Comparison of ENCODE assay signal across 8 cellular contexts in the genomic region with DNA sequence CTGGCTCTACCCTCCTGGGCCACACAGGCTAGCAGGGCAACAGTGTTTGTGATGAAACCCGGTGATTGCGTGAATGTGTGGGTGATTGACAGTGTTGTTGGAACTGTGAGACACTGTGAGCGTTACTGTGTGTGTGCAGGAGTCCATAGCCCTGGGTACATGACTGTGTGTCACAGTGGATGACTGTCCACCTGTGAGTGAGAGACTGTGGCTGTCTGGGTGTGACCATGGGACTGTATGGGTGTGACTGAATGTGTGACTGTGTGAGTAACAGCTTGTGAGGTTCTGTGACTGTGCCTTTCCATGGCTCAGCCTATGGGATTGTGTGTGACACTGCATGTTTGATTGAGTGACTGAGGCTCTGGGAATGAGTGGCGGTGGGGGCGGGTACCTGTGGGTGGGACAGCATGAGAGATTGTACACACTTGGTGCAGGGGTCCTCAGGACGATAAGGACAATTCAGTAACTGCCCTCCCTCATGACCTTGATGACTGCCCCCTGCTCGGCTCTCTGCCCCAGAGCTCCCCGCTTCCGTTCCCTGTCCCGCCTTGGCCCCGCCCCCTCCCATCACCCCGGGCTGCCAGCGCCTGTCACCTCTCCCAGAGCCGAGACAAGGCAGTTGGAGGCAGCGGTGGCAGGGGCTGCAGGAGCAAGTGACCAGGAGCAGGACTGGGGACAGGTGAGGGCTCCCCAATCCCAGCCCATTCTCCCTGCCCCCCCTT. TPM values are rescaled to one million over a fixed set of nuclear protein-coding genes. Genes with fewer than 3 reads are reported as not detected.
DNase-seq lines count a peak whose midpoint lies in the region; ATAC-seq and TF ChIP-seq lines count a peak whose summit lies in the region.

A gene with protein sequence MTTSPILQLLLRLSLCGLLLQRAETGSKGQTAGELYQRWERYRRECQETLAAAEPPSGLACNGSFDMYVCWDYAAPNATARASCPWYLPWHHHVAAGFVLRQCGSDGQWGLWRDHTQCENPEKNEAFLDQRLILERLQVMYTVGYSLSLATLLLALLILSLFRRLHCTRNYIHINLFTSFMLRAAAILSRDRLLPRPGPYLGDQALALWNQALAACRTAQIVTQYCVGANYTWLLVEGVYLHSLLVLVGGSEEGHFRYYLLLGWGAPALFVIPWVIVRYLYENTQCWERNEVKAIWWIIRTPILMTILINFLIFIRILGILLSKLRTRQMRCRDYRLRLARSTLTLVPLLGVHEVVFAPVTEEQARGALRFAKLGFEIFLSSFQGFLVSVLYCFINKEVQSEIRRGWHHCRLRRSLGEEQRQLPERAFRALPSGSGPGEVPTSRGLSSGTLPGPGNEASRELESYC (plus strand): TSS at position 602 of the 722 bp plus-strand sequence. CDS start 1,300 bp downstream, outside the sequence.

- H3K36me3 ChIP-seq in BLaER1 treated with 17β-estradiol and CSF1 and Interleukin-3, amounts not matched to agents 10 nM and 100 nM: no peaks in the 10 kb centered on the region
- H3K36me3 ChIP-seq in right atrium auricular region (no peaks in the 10 kb centered on the region), skeletal muscle tissue (ENCODE audit: control insufficient read depth in 3 of 3, insufficient read depth in 3 of 3, low read length in 3 of 3) (no peaks in the 10 kb centered on the region)

- H3K27ac Mint-ChIP-seq in activated naive CD4-positive, alpha-beta T cell treated with anti-CD3 and anti-CD28 coated beads, Interleukin-2, amount 10 ng/mL, durations not matched to agents 7 days and 5 days: peak within 1 kb of the TSS; percentile 60

- peaks cover 0 to 7% (median 0%) of the 10 kb centered on the region in 11 experiments; a peak in 2 of 22 replicates for H3K9me3 ChIP-seq in BLaER1 treated with 17β-estradiol and CSF1 and Interleukin-3, amounts not matched to agents 10 nM and 100 nM (replicated peaks in 1 of 11)
- H3K9me3 ChIP-seq in right atrium auricular region (no peaks in the 10 kb centered on the region), skeletal muscle tissue (ENCODE audit: control insufficient read depth in 3 of 3, low read length in 3 of 3) (no peaks in the 10 kb centered on the region)

- H3K9ac ChIP-seq in BLaER1 treated with 17β-estradiol and CSF1 and Interleukin-3, amounts not matched to agents 10 nM and 100 nM: peak within 1 kb of the TSS; percentile 29 to 67 (median 53); a peak in 19 of 22 replicates
- H3K9ac ChIP-seq in skeletal muscle tissue (ENCODE audit: low read depth in 1 of 3, low read length in 3 of 3): no peak within 1 kb of the TSS

- H3K4me3 Mint-ChIP-seq in activated naive CD4-positive, alpha-beta T cell treated with anti-CD3 and anti-CD28 coated beads, Interleukin-2, amount 10 ng/mL, durations not matched to agents 7 days and 5 days: peak within 1 kb of the TSS; percentile 73

- H4K20me1 ChIP-seq in BLaER1 treated with 17β-estradiol and CSF1 and Interleukin-3, amounts not matched to agents 10 nM and 100 nM: peaks cover 0 to 12% (median 0%) of the 10 kb centered on the region in 11 experiments; a peak in 5 of 22 replicates

- H3K27ac ChIP-seq in BLaER1 treated with 17β-estradiol and CSF1 and Interleukin-3, amounts not matched to agents 10 nM and 100 nM: peak within 1 kb of the TSS in 2 of 11 experiments; percentile 6 to 28; a peak in 2 of 22 replicates
- H3K27ac ChIP-seq in right atrium auricular region (peak within 1 kb of the TSS; percentile 52 to 83), skeletal muscle tissue (ENCODE audit: low read depth, low read length) (no peak within 1 kb of the TSS)

- H3K27me3 ChIP-seq in BLaER1 treated with 17β-estradiol and CSF1 and Interleukin-3, amounts not matched to agents 10 nM and 100 nM: peaks cover 34 to 64% (median 58%) of the 10 kb centered on the region in 11 experiments
- H3K27me3 ChIP-seq in right atrium auricular region: peaks cover 0 to 5% of the 10 kb centered on the region in 2 donors
- H3K27me3 ChIP-seq in skeletal muscle tissue (ENCODE audit: control insufficient read depth in 3 of 3, insufficient read depth in 3 of 3, low read length in 3 of 3): peaks cover 60 to 69% (median 64%) of the 10 kb centered on the region in 3 donors

- peak within 1 kb of the TSS; percentile 83 to 100 (median 91) for H3K4me2 ChIP-seq in BLaER1 treated with 17β-estradiol and CSF1 and Interleukin-3, amounts not matched to agents 10 nM and 100 nM

- H3K27me3 Mint-ChIP-seq in activated naive CD4-positive, alpha-beta T cell treated with anti-CD3 and anti-CD28 coated beads, Interleukin-2, amount 10 ng/mL, durations not matched to agents 7 days and 5 days: peaks cover 57% of the 10 kb centered on the region

- TF ChIP-seq CTCF in right atrium auricular region (IDR thresholded peaks at IDR 0.05): no peak

- H3K4me1 Mint-ChIP-seq in activated naive CD4-positive, alpha-beta T cell treated with anti-CD3 and anti-CD28 coated beads, Interleukin-2, amount 10 ng/mL, durations not matched to agents 7 days and 5 days: peaks cover 53% of the 10 kb centered on the region

- peaks cover 25 to 43% (median 36%) of the 10 kb centered on the region in 10 experiments for H3K4me1 ChIP-seq in BLaER1 treated with 17β-estradiol and CSF1 and Interleukin-3, amounts not matched to agents 10 nM and 100 nM
- H3K4me1 ChIP-seq in right atrium auricular region (peaks cover 0 to 27% of the 10 kb centered on the region in 2 donors), skeletal muscle tissue (ENCODE audit: control insufficient read depth in 3 of 3, insufficient read depth in 3 of 3, low read length in 3 of 3) (peaks cover 8 to 15% (median 14%) of the 10 kb centered on the region in 3 donors)

- in situ Hi-C loops in ACHN (cut with HindIII; ENCODE audit: low pct_ligation_motif_present, low pct_unique_long_range_greater_than_20kb, low sequenced_read_pairs): no loop called here

- peaks cover 2% of the 10 kb centered on the region for H3K36me3 Mint-ChIP-seq in activated naive CD4-positive, alpha-beta T cell treated with anti-CD3 and anti-CD28 coated beads, Interleukin-2, amount 10 ng/mL, durations not matched to agents 7 days and 5 days

- H3K9me3 Mint-ChIP-seq in activated naive CD4-positive, alpha-beta T cell treated with anti-CD3 and anti-CD28 coated beads, Interleukin-2, amount 10 ng/mL, durations not matched to agents 7 days and 5 days: no peaks in the 10 kb centered on the region

- DNase-seq in HCEC 1CT (peak; percentile 14), SHP77 treated with DMSO at 0.1 percent for 48 hours (lab: John Stamatoyannopoulos, UW) (peak; percentile 39), right atrium auricular region (ENCODE audit: low spot score) (peak; percentile 61), ACHN (no peak)
- peak; percentile 79 for DNase-seq in activated naive CD4-positive, alpha-beta T cell treated with anti-CD3 and anti-CD28 coated beads, Interleukin-2, amount 10 ng/mL, durations not matched to agents 7 days and 5 days

- no peak for ATAC-seq in HG03565 (IDR thresholded peaks at IDR 0.05; ENCODE audit: unreplicated experiment)

- CTCF ChIA-PET in activated naive CD4-positive, alpha-beta T cell treated with anti-CD3 and anti-CD28 coated beads, Interleukin-2, amount 10 ng/mL, durations not matched to agents 7 days and 5 days (lab: Charles Lee): interaction anchor here (1.0 kb wide), 1 partner anchor 25 kb away, joined by 4 read pairs; no protein-coding TSS in a partner anchor

- H3K4me3 ChIP-seq in BLaER1 treated with 17β-estradiol and CSF1 and Interleukin-3, amounts not matched to agents 10 nM and 100 nM: peak within 1 kb of the TSS; percentile 49 to 71 (median 55)
- H3K4me3 ChIP-seq in right atrium auricular region (peak within 1 kb of the TSS; percentile 54 to 57), skeletal muscle tissue (ENCODE audit: low read length in 3 of 3) (peak within 1 kb of the TSS; percentile 4 to 52 (median 15))

RNA-seq across cellular contexts. Expression of the gene that starts here (rescaled TPM):
- total RNA-seq in right atrium auricular region (1 to 10 TPM; 2.7 to 3.1 TPM), skeletal muscle tissue (0.52 TPM)

Comparison
In these comparisons a context has a peak if more than half of its experiments do, and no peak if none do; other contexts are left out.
1. H3K9ac ChIP-seq: peak in BLaER1 treated with 17β-estradiol and CSF1 and Interleukin-3, amounts not matched to agents 10 nM and 100 nM (11 of 11); none in skeletal muscle tissue (0 of 3).
2. Peak in every context shown above with its lines, with median percentiles within 50 percentile points of each other: H3K4me3 ChIP-seq.